Comparison of ENCODE assay signal across 13 cellular contexts in genomic region chr12:53229454-53229853, GRCh38. TPM values are rescaled to one million over a fixed set of nuclear protein-coding genes. Genes with fewer than 3 reads are reported as not detected.
DNase-seq lines count a peak whose midpoint lies in the region; ATAC-seq lines count a peak whose summit lies in the region.
"Had no signal": no experiment of that assay in that cellular context is flagged by ENCODE, and none has a peak within 500 bp of the region (broad histone marks: within the 10 kb centered on the region; RNA-seq: fewer than 3 reads in every experiment).

No MANE protein-coding gene starts in this region.

- peak overlapping the region; percentile 24 to 55 for H3K27ac Mint-ChIP-seq in natural killer cell treated with Interleukin-12 subunit alpha and Interleukin-12 subunit beta and Interleukin-15 and Interleukin-18, amount 100 ng/mL, for 72 hours

- H3K27ac ChIP-seq in right cardiac atrium (ENCODE audit: low read length) (no peak overlapping the region), cingulate gyrus (ENCODE audit: low read depth, low read length) (peak overlapping the region; percentile 4)
- H3K27ac ChIP-seq: left lung had no signal

- H3K4me1 ChIP-seq in right cardiac atrium (ENCODE audit: control insufficient read depth, insufficient read depth, low read length), result peaks cover 16% of the 10 kb centered on the region

- intact Hi-C loops in left cardiac atrium (cut with DNase I) (no loop called here), right cardiac atrium (cut with DNase I) (no loop called here)

- H3K4me3 Mint-ChIP-seq in natural killer cell treated with Interleukin-12 subunit alpha and Interleukin-12 subunit beta and Interleukin-15 and Interleukin-18, amount 100 ng/mL, for 72 hours, result no peak overlapping the region

- no peak for ATAC-seq in left cardiac atrium
- no peak for ATAC-seq in right cardiac atrium
- ATAC-seq in natural killer cell treated with Interleukin-12 subunit alpha and Interleukin-12 subunit beta and Interleukin-15 and Interleukin-18, amount 100 ng/mL, for 72 hours, result no peak
- ATAC-seq: left lung had no signal

- no peaks in the 10 kb centered on the region for H3K36me3 Mint-ChIP-seq in natural killer cell treated with Interleukin-12 subunit alpha and Interleukin-12 subunit beta and Interleukin-15 and Interleukin-18, amount 100 ng/mL, for 72 hours

- H3K27me3 Mint-ChIP-seq in natural killer cell treated with Interleukin-12 subunit alpha and Interleukin-12 subunit beta and Interleukin-15 and Interleukin-18, amount 100 ng/mL, for 72 hours, result no peaks in the 10 kb centered on the region

- H3K4me1 Mint-ChIP-seq in natural killer cell treated with Interleukin-12 subunit alpha and Interleukin-12 subunit beta and Interleukin-15 and Interleukin-18, amount 100 ng/mL, for 72 hours (ENCODE audit: low read depth in 2 of 2), result peaks cover 30 to 33% of the 10 kb centered on the region in 2 donors

- 88% methylated on average over 2 of the region's 2 CpGs for WGBS in right cardiac atrium

- no peak overlapping the region for H3K4me3 ChIP-seq in right cardiac atrium (ENCODE audit: low read length)
- H3K4me3 ChIP-seq: left lung had no signal

- H3K9me3 Mint-ChIP-seq in natural killer cell treated with Interleukin-12 subunit alpha and Interleukin-12 subunit beta and Interleukin-15 and Interleukin-18, amount 100 ng/mL, for 72 hours, result no peaks in the 10 kb centered on the region

- no peaks in the 10 kb centered on the region for H3K27me3 ChIP-seq in right cardiac atrium (ENCODE audit: control insufficient read depth, insufficient read depth)

- DNase-seq in left cardiac atrium (peak; percentile 4), right cardiac atrium (no peak), cerebellar nuclear complex (lab: John Stamatoyannopoulos, UW) (no peak), dermis blood vessel endothelial cell (no peak), SIG-M5 treated with dmso at 0.1 percent for 504 hours (lab: John Stamatoyannopoulos, UW; ENCODE audit: unreplicated experiment) (no peak)
- peak; percentile 28 for DNase-seq in natural killer cell treated with Interleukin-12 subunit alpha and Interleukin-12 subunit beta and Interleukin-15 and Interleukin-18, amount 100 ng/mL, for 72 hours (ENCODE audit: low spot score)
- DNase-seq in activated effector memory CD4-positive, alpha-beta T cell treated with anti-CD3 and anti-CD28 coated beads, Interleukin-2, amount 50 U/mL, for 16 hours, result no peak
- DNase-seq: Kasumi-1, left lung, NCI-H1930, NCI-H748 treated with DMSO at 0.1 percent for 48 hours, SHP77 had no signal

- H3K9me3 ChIP-seq in right cardiac atrium (ENCODE audit: control insufficient read depth, low read length), result no peaks in the 10 kb centered on the region
- H3K9me3 ChIP-seq: left lung had no signal

RNA-seq across cellular contexts. Expression of gene RARG, which starts 2.6 kb away (rescaled TPM):
- total RNA-seq in left cardiac atrium (10 to 100 TPM; 13.5 to 24.1 TPM), right cardiac atrium (10 to 100 TPM; 11.7 to 26.2 (median 23.4) TPM), dermis blood vessel endothelial cell (11.7 and 17.7 TPM in 2 replicates)
- polyA plus RNA-seq in right cardiac atrium, result 10.5 TPM
- 10 to 100 TPM in 1 of 2 donors, 1 to 10 TPM in 1; 5.8 to 13.3 TPM for total RNA-seq in natural killer cell treated with Interleukin-12 subunit alpha and Interleukin-12 subunit beta and Interleukin-15 and Interleukin-18, amount 100 ng/mL, for 72 hours

RNA-seq across cellular contexts. Expression of gene ITGB7, which starts 22.4 kb away (rescaled TPM):
- 1 to 10 TPM in 1 of 2 donors, under 1 TPM in 1; 0.81 to 2.1 TPM for total RNA-seq in left cardiac atrium
- 1 to 10 TPM in 2 of 4 donors, under 1 TPM in 2; 0.88 to 2.8 (median 1.3) TPM for total RNA-seq in right cardiac atrium
- 0.45 TPM for polyA plus RNA-seq in right cardiac atrium
- total RNA-seq in natural killer cell treated with Interleukin-12 subunit alpha and Interleukin-12 subunit beta and Interleukin-15 and Interleukin-18, amount 100 ng/mL, for 72 hours, result 10 to 100 TPM; 53.0 to 81.0 TPM
- total RNA-seq in dermis blood vessel endothelial cell, result 0.19 and 0.34 TPM in 2 replicates

RNA-seq across cellular contexts. Expression of gene ESPL1, which starts 38.6 kb away (rescaled TPM):
- total RNA-seq in left cardiac atrium, result 1 to 10 TPM in 1 of 2 donors, under 1 TPM in 1; 0.58 to 1.3 TPM
- total RNA-seq in right cardiac atrium, result 1 to 10 TPM in 1 of 4 donors, under 1 TPM in 3; 0.23 to 1.2 (median 0.40) TPM
- 0.11 TPM for polyA plus RNA-seq in right cardiac atrium
- 100 to 1,000 TPM in 1 of 2 donors, 10 to 100 TPM in 1; 35.2 to 127 TPM for total RNA-seq in natural killer cell treated with Interleukin-12 subunit alpha and Interleukin-12 subunit beta and Interleukin-15 and Interleukin-18, amount 100 ng/mL, for 72 hours
- total RNA-seq in dermis blood vessel endothelial cell, result 4.8 and 16.5 TPM in 2 replicates

RNA-seq across cellular contexts. Expression of gene CSAD, which starts 48.7 kb away (rescaled TPM):
- total RNA-seq in left cardiac atrium (10 to 100 TPM; 16.8 to 19.7 TPM), right cardiac atrium (10 to 100 TPM; 10.3 to 13.0 (median 12.3) TPM), dermis blood vessel endothelial cell (2.9 and 6.5 TPM in 2 replicates)
- polyA plus RNA-seq in right cardiac atrium, result 16.2 TPM
- total RNA-seq in natural killer cell treated with Interleukin-12 subunit alpha and Interleukin-12 subunit beta and Interleukin-15 and Interleukin-18, amount 100 ng/mL, for 72 hours, result 10 to 100 TPM; 26.0 to 43.2 TPM

RNA-seq across cellular contexts. Expression of gene ZNF740, which starts 48.9 kb away (rescaled TPM):
- total RNA-seq in left cardiac atrium (10 to 100 TPM; 19.0 to 20.0 TPM), right cardiac atrium (10 to 100 TPM; 13.8 to 29.9 (median 22.4) TPM), dermis blood vessel endothelial cell (13.0 and 14.5 TPM in 2 replicates)
- 5.3 TPM for polyA plus RNA-seq in right cardiac atrium
- total RNA-seq in natural killer cell treated with Interleukin-12 subunit alpha and Interleukin-12 subunit beta and Interleukin-15 and Interleukin-18, amount 100 ng/mL, for 72 hours, result 10 to 100 TPM; 34.6 to 53.1 TPM

Comparison
In these comparisons a context has a peak if more than half of its experiments do, and no peak if none do; other contexts are left out.
1. DNase-seq: peak in left cardiac atrium (single experiment) and natural killer cell treated with Interleukin-12 subunit alpha and Interleukin-12 subunit beta and Interleukin-15 and Interleukin-18, amount 100 ng/mL, for 72 hours (single experiment); none in right cardiac atrium (0 of 3), cerebellar nuclear complex (0 of 2), dermis blood vessel endothelial cell (single experiment), SIG-M5 treated with dmso at 0.1 percent for 504 hours (single experiment) and activated effector memory CD4-positive, alpha-beta T cell treated with anti-CD3 and anti-CD28 coated beads, Interleukin-2, amount 50 U/mL, for 16 hours (single experiment).
2. RNA of gene ITGB7, which starts 22.4 kb away (total RNA-seq): 53.0 to 81.0 TPM in natural killer cell treated with Interleukin-12 subunit alpha and Interleukin-12 subunit beta and Interleukin-15 and Interleukin-18, amount 100 ng/mL, for 72 hours; 0.81 to 2.1 TPM in left cardiac atrium, 0.88 to 2.8 TPM in right cardiac atrium and 0.19 to 0.34 TPM in dermis blood vessel endothelial cell; every median in the first group is over 10 times any median in the second.